Comparison of ENCODE assay signal across 10 cellular contexts in the genomic region with DNA sequence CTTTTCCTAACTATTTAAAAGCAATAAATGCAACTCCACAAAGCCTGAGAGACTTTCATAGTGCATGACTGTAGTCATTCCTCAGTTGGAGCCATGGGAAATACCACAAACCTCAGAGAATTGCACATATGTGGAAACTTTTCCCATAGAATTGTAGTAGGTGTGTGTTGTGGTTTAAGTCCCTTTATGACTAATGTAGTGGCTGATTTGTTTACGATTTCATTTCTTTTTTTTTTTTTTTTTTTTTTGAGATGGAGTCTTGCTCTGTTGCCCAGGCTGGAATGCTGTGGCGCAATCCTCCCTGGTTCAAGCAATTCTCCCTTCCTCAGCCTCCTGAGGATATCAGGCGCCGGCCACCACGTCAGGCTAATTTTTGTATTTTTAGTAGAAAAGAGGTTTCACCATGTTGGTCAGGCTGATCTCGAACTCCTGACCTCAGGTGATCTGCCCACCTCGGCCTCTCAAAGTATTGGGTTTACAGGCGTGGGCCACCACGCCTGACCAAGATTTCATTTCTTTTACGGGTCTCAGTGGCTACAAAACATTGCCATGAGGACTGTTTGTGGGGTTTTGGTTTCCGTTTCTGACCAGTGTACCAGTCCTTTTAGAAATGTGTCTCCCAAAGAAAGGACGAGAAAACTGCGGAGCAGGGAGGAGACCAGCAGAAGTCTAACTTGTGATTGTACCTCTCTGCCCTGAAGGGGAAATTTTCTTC.
A peak's percentile ranks its signal among the peaks of the same experiment; 100 is the strongest.
DNase-seq lines count a peak whose midpoint lies in the region; ATAC-seq and TF ChIP-seq lines count a peak whose summit lies in the region.
"Had no signal": no experiment of that assay in that cellular context is flagged by ENCODE, and none has a peak within 500 bp of the region (broad histone marks: within the 10 kb centered on the region; RNA-seq: fewer than 3 reads in every experiment).

No MANE protein-coding gene starts in this region.

- intact Hi-C loops in tibial artery (cut with DNase I; ENCODE audit: low total_unique reads): no loop called here

- ATAC-seq in GM21381 (IDR thresholded peaks at IDR 0.05; ENCODE audit: unreplicated experiment): peak; percentile 26

- WGBS in thymus: 89% methylated on average over 13 of the region's 13 CpGs

- H3K9me3 ChIP-seq in thymus (ENCODE audit: control insufficient read depth): no peaks in the 10 kb centered on the region
- no peaks in the 10 kb centered on the region for H3K9me3 ChIP-seq in tibial artery

- H3K36me3 ChIP-seq in thymus (ENCODE audit: control insufficient read depth, insufficient read depth) (no peaks in the 10 kb centered on the region), tibial artery (no peaks in the 10 kb centered on the region)

- DNase-seq in RPMI7951 (ENCODE audit: low read depth) (peak; percentile 96), fibroblast of the aortic adventitia (ENCODE audit: low read depth) (peak; percentile 97), tibial artery (no peak), ecto neural progenitor cell (ENCODE audit: low spot score) (no peak), DMS 273 treated with DMSO at 0.1 percent for 48 hours (lab: John Stamatoyannopoulos, UW) (no peak)
- DNase-seq in central memory CD4-positive, alpha-beta T cell: no peak
- DNase-seq: left cardiac atrium had no signal

- H3K4me1 ChIP-seq in thymus (ENCODE audit: control insufficient read depth, insufficient read depth, low read length) (no peaks in the 10 kb centered on the region), tibial artery (peaks cover 0 to 4% (median 0%) of the 10 kb centered on the region in 4 donors)

- H3K4me3 ChIP-seq in fibroblast of the aortic adventitia (ENCODE audit: low read depth, low read length) (no peak overlapping the region), thymus (ENCODE audit: low read length) (no peak overlapping the region), tibial artery (no peak overlapping the region)
- H3K4me3 ChIP-seq: SK-N-MC had no signal

- no peaks in the 10 kb centered on the region for H3K27me3 ChIP-seq in thymus (ENCODE audit: control insufficient read depth, insufficient read depth)
- no peaks in the 10 kb centered on the region for H3K27me3 ChIP-seq in tibial artery

- TF ChIP-seq CTCF in fibroblast of the aortic adventitia (IDR thresholded peaks at IDR 0.05; ENCODE audit: insufficient read depth, low read length): no peak
- no peak for TF ChIP-seq CTCF in tibial artery (IDR thresholded peaks at IDR 0.05)

- H3K27ac ChIP-seq in thymus (ENCODE audit: low read depth): peak overlapping the region; percentile 69
- no peak overlapping the region for H3K27ac ChIP-seq in tibial artery
- H3K27ac ChIP-seq: SK-N-MC had no signal

Comparison
In these comparisons a context has a peak if more than half of its experiments do, and no peak if none do; other contexts are left out.
1. DNase-seq: peak in RPMI7951 (single experiment) and fibroblast of the aortic adventitia (single experiment); none in tibial artery (0 of 2), ecto neural progenitor cell (single experiment), central memory CD4-positive, alpha-beta T cell (single experiment) and DMS 273 treated with DMSO at 0.1 percent for 48 hours (single experiment).